In genomic region chr1:101567582-101568189, GRCh38 we compare ENCODE assay signal across 8 cellular contexts.
DNase-seq lines count a peak whose midpoint lies in the region; ATAC-seq, FAIRE-seq and TF ChIP-seq lines count a peak whose summit lies in the region.

No MANE protein-coding gene starts in this region.

- no peaks in the 10 kb centered on the region for H3K79me2 ChIP-seq in H1 (ENCODE audit: control insufficient read depth in 1 of 2, insufficient read depth in 2 of 2, low read length in 2 of 2)
- no peaks in the 10 kb centered on the region for H3K79me2 ChIP-seq in neural progenitor cell (ENCODE audit: low read depth)

- no peak overlapping the region for H4K8ac ChIP-seq in H1 (ENCODE audit: extremely low read depth, insufficient read depth, low read length)

- TF ChIP-seq POLR2A in GM18505 (IDR thresholded peaks at IDR 0.05; ENCODE audit: borderline replicate concordance, extremely low read depth, insufficient read depth, insufficient read length): no peak
- TF ChIP-seq POLR2A in H1 (IDR thresholded peaks at IDR 0.05; ENCODE audit: control extremely low read depth in 1 of 2, low read depth in 2 of 2, low read length in 2 of 2): no peak

- H3K9me3 Mint-ChIP-seq in activated CD4-positive, alpha-beta T cell treated with anti-CD3 and anti-CD28 coated beads, Interleukin-2, amount 10 ng/mL, durations not matched to agents 7 days and 5 days: peaks cover 2% of the 10 kb centered on the region
- H3K9me3 Mint-ChIP-seq in neural progenitor cell: peaks cover 2% of the 10 kb centered on the region

- no peak for TF ChIP-seq EP300 in H1 (IDR thresholded peaks at IDR 0.05; ENCODE audit: borderline replicate concordance in 1 of 2, low read depth in 2 of 2, low read length in 2 of 2)

- peak; percentile 42 for FAIRE-seq in H1 (lab: Jason Lieb, UNC)

- H3K4me2 ChIP-seq in H1 (ENCODE audit: insufficient read depth in 1 of 2, low read depth in 2 of 2, low read length in 2 of 2): no peak overlapping the region
- no peak overlapping the region for H3K4me2 ChIP-seq in neural progenitor cell

- peak; percentile 45 to 58 for TF ChIP-seq RAD21 in H1 (IDR thresholded peaks at IDR 0.05 in 1 of 2, conservative IDR thresholded peaks at IDR 0.05 in 1 of 2; ENCODE audit: low read depth in 2 of 2, low read length in 2 of 2)

- no peak overlapping the region for H2BK15ac ChIP-seq in H1 (ENCODE audit: low read length)

- H3K4ac ChIP-seq in H1 (replicated peaks; ENCODE audit: insufficient read length, low read depth, low read length): no peak overlapping the region

- CTCF ChIA-PET in activated CD4-positive, alpha-beta T cell treated with anti-CD3 and anti-CD28 coated beads, Interleukin-2, amount 10 ng/mL, durations not matched to agents 7 days and 5 days (lab: Charles Lee): interaction anchor here (0.6 to 1.4 kb wide), 3 partner anchors 12 to 679 kb away, joined by 3 read pairs; no protein-coding TSS in a partner anchor
- CTCF ChIA-PET in H1 (lab: Charles Lee; ENCODE audit: partially characterized antibody): interaction anchor here (0.7 to 2.0 kb wide), 15 partner anchors 10 to 1662 kb away, joined by 3 to 16 read pairs (median 4); no protein-coding TSS in a partner anchor

- no peak overlapping the region for H4K5ac ChIP-seq in H1 (ENCODE audit: insufficient read length, low read depth, low read length)

- H3K36me3 ChIP-seq in H1 (ENCODE audit: control insufficient read depth in 2 of 4, insufficient read depth in 4 of 4, low read length in 3 of 4) (no peaks in the 10 kb centered on the region), neural progenitor cell (no peaks in the 10 kb centered on the region)

- H3F3A ChIP-seq in neural progenitor cell (ENCODE audit: low read depth): no peaks in the 10 kb centered on the region

- no peak overlapping the region for H2AK5ac ChIP-seq in H1 (ENCODE audit: low read depth, low read length)

- H2BK5ac ChIP-seq in H1 (ENCODE audit: low read depth, low read length): no peak overlapping the region

- H2BK12ac ChIP-seq in H1 (ENCODE audit: low read depth, low read length): no peak overlapping the region

- H3K27me3 ChIP-seq in H1 (replicated peaks in 1 of 4; ENCODE audit: control insufficient read depth in 3 of 4, extremely low read depth in 1 of 4, insufficient read depth in 3 of 4, low read length in 3 of 4): no peaks in the 10 kb centered on the region
- no peaks in the 10 kb centered on the region for H3K27me3 ChIP-seq in neural progenitor cell

- H4K20me1 ChIP-seq in H1 (replicated peaks in 1 of 2; ENCODE audit: control insufficient read depth in 1 of 2, insufficient read depth in 2 of 2, low read length in 2 of 2): no peaks in the 10 kb centered on the region
- H4K20me1 ChIP-seq in neural progenitor cell (ENCODE audit: low read depth): no peaks in the 10 kb centered on the region

- WGBS in H1 (ENCODE audit: extremely low coverage in 1 of 2, insufficient coverage in 1 of 2, insufficient read length in 1 of 2, insufficient replicate concordance in 2 of 2, low coverage in 1 of 2, low lambda C conversion rate in 2 of 2, missing lambda C conversion rate in 1 of 2), 2 experiments: 63% methylated on average over 4 of the region's 4 CpGs; no CpG with 5 or more reads in 1 of the 2 experiments

- H3K27ac ChIP-seq in H1 (ENCODE audit: low read depth, low read length): no peak overlapping the region
- H3K27ac ChIP-seq in neural progenitor cell: no peak overlapping the region

- no peaks in the 10 kb centered on the region for H3K79me1 ChIP-seq in H1 (ENCODE audit: low read depth, low read length)

- H3K9ac ChIP-seq in H1 (replicated peaks in 1 of 4; ENCODE audit: extremely low read depth in 1 of 4, low read depth in 3 of 4, low read length in 3 of 4) (no peak overlapping the region), neural progenitor cell (no peak overlapping the region)

- H3K36me3 Mint-ChIP-seq in activated CD4-positive, alpha-beta T cell treated with anti-CD3 and anti-CD28 coated beads, Interleukin-2, amount 10 ng/mL, durations not matched to agents 7 days and 5 days (ENCODE audit: low read depth): no peaks in the 10 kb centered on the region
- H3K36me3 Mint-ChIP-seq in neural progenitor cell: no peaks in the 10 kb centered on the region

- H3K4me1 ChIP-seq in H1 (replicated peaks in 1 of 4; ENCODE audit: control insufficient read depth in 3 of 4, insufficient read depth in 4 of 4, low read length in 3 of 4) (no peaks in the 10 kb centered on the region), neural progenitor cell (no peaks in the 10 kb centered on the region)

- H3K27ac Mint-ChIP-seq in activated CD4-positive, alpha-beta T cell treated with anti-CD3 and anti-CD28 coated beads, Interleukin-2, amount 10 ng/mL, durations not matched to agents 7 days and 5 days: no peak overlapping the region
- H3K27ac Mint-ChIP-seq in neural progenitor cell: no peak overlapping the region

- H3K14ac ChIP-seq in H1 (ENCODE audit: insufficient read length): no peak overlapping the region

- H3K4me3 Mint-ChIP-seq in activated CD4-positive, alpha-beta T cell treated with anti-CD3 and anti-CD28 coated beads, Interleukin-2, amount 10 ng/mL, durations not matched to agents 7 days and 5 days: no peak overlapping the region
- H3K4me3 Mint-ChIP-seq in neural progenitor cell: no peak overlapping the region

- peaks cover 0 to 2% of the 10 kb centered on the region in 2 experiments; a peak in 2 of 4 replicates for H3K9me3 ChIP-seq in H1 (ENCODE audit: insufficient read depth in 2 of 2, low read depth in 1 of 2, low read length in 1 of 2)
- peaks cover 7% of the 10 kb centered on the region for H3K9me3 ChIP-seq in neural progenitor cell (ENCODE audit: low read depth)

- H3K23me2 ChIP-seq in H1 (ENCODE audit: low read depth, low read length): no peaks in the 10 kb centered on the region

- H2BK20ac ChIP-seq in H1 (ENCODE audit: low read length): no peak overlapping the region

- no peak overlapping the region for H2BK120ac ChIP-seq in H1 (replicated peaks; ENCODE audit: low read depth, low read length)

- ATAC-seq in GM18505 (IDR thresholded peaks at IDR 0.05; ENCODE audit: unreplicated experiment) (peak; percentile 96), HG02840 (IDR thresholded peaks at IDR 0.05; ENCODE audit: low FRiP score, unreplicated experiment) (peak; percentile 96)

- H2AFZ ChIP-seq in H1 (ENCODE audit: low read length): no peak overlapping the region
- H2AFZ ChIP-seq in neural progenitor cell (replicated peaks): no peak overlapping the region

- H3K23ac ChIP-seq in H1 (ENCODE audit: insufficient read length): no peak overlapping the region

- POLR2A ChIA-PET in activated CD4-positive, alpha-beta T cell treated with anti-CD3 and anti-CD28 coated beads, Interleukin-2, amount 10 ng/mL, durations not matched to agents 7 days and 5 days (lab: Charles Lee): no interaction called here
- POLR2A ChIA-PET in H1 (lab: Charles Lee; ENCODE audit: partially characterized antibody): no interaction called here

- no peak overlapping the region for H3K56ac ChIP-seq in H1 (replicated peaks; ENCODE audit: insufficient read length, low read depth, low read length)

- peaks cover 2% of the 10 kb centered on the region for H3K4me1 Mint-ChIP-seq in activated CD4-positive, alpha-beta T cell treated with anti-CD3 and anti-CD28 coated beads, Interleukin-2, amount 10 ng/mL, durations not matched to agents 7 days and 5 days
- H3K4me1 Mint-ChIP-seq in neural progenitor cell: peaks cover 6% of the 10 kb centered on the region

- DNase-seq in AG08396 (ENCODE audit: low spot score) (peak; percentile 13), NCI-H2171 (lab: John Stamatoyannopoulos, UW) (peak; percentile 16), H1 (ENCODE audit: low read depth in 1 of 2, low spot score in 2 of 2) (peak in 1 of 2 experiments; percentile 50), neural progenitor cell (ENCODE audit: low spot score) (peak; percentile 58), DMS153 treated with DMSO at 0.1 percent for 48 hours (lab: John Stamatoyannopoulos, UW; ENCODE audit: unreplicated experiment) (no peak)
- peak; percentile 54 for DNase-seq in activated CD4-positive, alpha-beta T cell treated with anti-CD3 and anti-CD28 coated beads, Interleukin-2, amount 10 ng/mL, durations not matched to agents 7 days and 5 days

- no peak overlapping the region for H3K4me3 ChIP-seq in H1 (ENCODE audit: extremely low read depth in 1 of 4, insufficient read depth in 2 of 4, low read depth in 3 of 4, low read length in 4 of 4)
- H3K4me3 ChIP-seq in neural progenitor cell: no peak overlapping the region

- no peak overlapping the region for H4K91ac ChIP-seq in H1 (replicated peaks; ENCODE audit: insufficient read length, low read length)

- H3K18ac ChIP-seq in H1 (ENCODE audit: extremely low read depth, low read length): no peak overlapping the region

- TF ChIP-seq CTCF in H1 (IDR thresholded peaks at IDR 0.05; ENCODE audit: control extremely low read depth in 1 of 3, insufficient read depth in 1 of 3, low read depth in 1 of 3, low read length in 3 of 3) (peak; percentile 67 to 85 (median 77)), neural progenitor cell (IDR thresholded peaks at IDR 0.05) (peak; percentile 98)

- H3K27me3 Mint-ChIP-seq in activated CD4-positive, alpha-beta T cell treated with anti-CD3 and anti-CD28 coated beads, Interleukin-2, amount 10 ng/mL, durations not matched to agents 7 days and 5 days: peaks cover 23% of the 10 kb centered on the region
- H3K27me3 Mint-ChIP-seq in neural progenitor cell (ENCODE audit: insufficient read depth, low read depth): no peaks in the 10 kb centered on the region

TF ChIP-seq in H1, 55 proteins besides CTCF, POLR2A, EP300 and RAD21:
- TF ChIP-seq JUN (IDR thresholded peaks at IDR 0.05; ENCODE audit: low read depth, low read length): no peak
- no peak for TF ChIP-seq PHF8 (conservative IDR thresholded peaks at IDR 0.05; ENCODE audit: low read depth, low read length)
- TF ChIP-seq BACH1 (IDR thresholded peaks at IDR 0.05; ENCODE audit: low read length): no peak
- TF ChIP-seq YY1 (IDR thresholded peaks at IDR 0.05; ENCODE audit: low read depth, low read length): no peak
- no peak for TF ChIP-seq CBX5 (IDR thresholded peaks at IDR 0.05; ENCODE audit: low read depth, low read length)
- no peak for TF ChIP-seq SRF (IDR thresholded peaks at IDR 0.05; ENCODE audit: low read depth, low read length)
- no peak for TF ChIP-seq FOSL1 (IDR thresholded peaks at IDR 0.05; ENCODE audit: insufficient read depth, low read depth, low read length)
- TF ChIP-seq CEBPB (IDR thresholded peaks at IDR 0.05; ENCODE audit: low read depth, low read length): no peak
- TF ChIP-seq SP1 (IDR thresholded peaks at IDR 0.05; ENCODE audit: low read depth, low read length): no peak
